Comparison of ENCODE assay signal across 14 cellular contexts in genomic region chr3:171776839-171777607, GRCh38. TPM values are rescaled to one million over a fixed set of nuclear protein-coding genes. Genes with fewer than 3 reads are reported as not detected.
DNase-seq lines count a peak whose midpoint lies in the region; ATAC-seq and TF ChIP-seq lines count a peak whose summit lies in the region.
"Had no signal": no experiment of that assay in that cellular context is flagged by ENCODE, and none has a peak within 500 bp of the region (broad histone marks: within the 10 kb centered on the region; RNA-seq: fewer than 3 reads in every experiment).

No MANE protein-coding gene starts in this region.

- no peaks in the 10 kb centered on the region for H3K36me3 ChIP-seq in naive thymus-derived CD4-positive, alpha-beta T cell (ENCODE audit: control insufficient read depth in 2 of 3, insufficient read depth in 3 of 3, low read length in 3 of 3)
- H3K36me3 ChIP-seq in colonic mucosa, result no peaks in the 10 kb centered on the region
- H3K36me3 ChIP-seq: vagina had no signal

- no peak overlapping the region for H3K4me3 ChIP-seq in naive thymus-derived CD4-positive, alpha-beta T cell (ENCODE audit: low read length)
- H3K4me3 ChIP-seq in colonic mucosa, result no peak overlapping the region
- H3K4me3 ChIP-seq: smooth muscle cell, vagina had no signal

- DNase-seq in ELF-1 (ENCODE audit: low read depth, low spot score) (peak; percentile 42), NOMO-1 treated with DMSO at 0.1 percent for 48 hours (lab: John Stamatoyannopoulos, UW; ENCODE audit: unreplicated experiment) (peak; percentile 94), A172 (ENCODE audit: low spot score) (no peak), NCI-H345 (lab: John Stamatoyannopoulos, UW) (no peak), colonic mucosa (no peak)
- no peak for DNase-seq in naive thymus-derived CD4-positive, alpha-beta T cell
- DNase-seq in activated T-helper 2 cell treated with anti-CD3 and anti-CD28 coated beads, Interferon-gamma antibody, Interleukin-2, Interleukin-4, amounts not matched to agents 10 μg/mL and 5 μg/mL and 100 μg/mL, durations not matched to agents 14 hours and 24 hours and 36 hours (ENCODE audit: low spot score), result no peak
- DNase-seq: activated CD8-positive, alpha-beta memory T cell treated with anti-CD3 and anti-CD28 coated beads, Interleukin-2, amount 10 ng/mL, durations not matched to agents 7 days and 5 days; DND-41 had no signal

- H3K27ac Mint-ChIP-seq in dendritic cell treated with granulocyte-macrophage colony-stimulating factor and Interleukin-4, amounts not matched to agents 40 ng/mL and 50 ng/mL, for 4 days, result peak overlapping the region; percentile 75
- no peak overlapping the region for H3K27ac Mint-ChIP-seq in naive thymus-derived CD4-positive, alpha-beta T cell
- no peak overlapping the region for H3K27ac Mint-ChIP-seq in activated T-helper 2 cell treated with anti-CD3 and anti-CD28 coated beads, Interferon-gamma antibody, Interleukin-2, Interleukin-4, amounts not matched to agents 10 μg/mL and 5 μg/mL and 100 μg/mL, durations not matched to agents 14 hours and 24 hours and 36 hours
- H3K27ac Mint-ChIP-seq: activated CD8-positive, alpha-beta memory T cell treated with anti-CD3 and anti-CD28 coated beads, Interleukin-2, amount 10 ng/mL, durations not matched to agents 7 days and 5 days; activated naive CD8-positive, alpha-beta T cell had no signal

- H3K9me3 ChIP-seq in naive thymus-derived CD4-positive, alpha-beta T cell (ENCODE audit: control insufficient read depth in 2 of 3, low read length in 3 of 3), result no peaks in the 10 kb centered on the region
- H3K9me3 ChIP-seq in colonic mucosa, result no peaks in the 10 kb centered on the region
- H3K9me3 ChIP-seq: vagina had no signal

- H3K9ac ChIP-seq in colonic mucosa (ENCODE audit: low read depth in 2 of 2, low read length in 2 of 2), result no peak overlapping the region
- H3K9ac ChIP-seq: KMS-11 had no signal

- intact Hi-C loops in dendritic cell treated with granulocyte-macrophage colony-stimulating factor and Interleukin-4, amounts not matched to agents 40 ng/mL and 50 ng/mL, for 4 days (cut with micrococcal nuclease), result no loop called here
- intact Hi-C loops in naive thymus-derived CD4-positive, alpha-beta T cell (cut with micrococcal nuclease), result loop anchor here in 1 of 2 donors (10.0 kb wide), 3 partner anchors 162 to 1362 kb away; partner anchors contain the start of gene CLDN11
- intact Hi-C loops in colonic mucosa (cut with DNase I), result no loop called here
- intact Hi-C loops in activated T-helper 2 cell treated with anti-CD3 and anti-CD28 coated beads, Interferon-gamma antibody, Interleukin-2, Interleukin-4, amounts not matched to agents 10 μg/mL and 5 μg/mL and 100 μg/mL, durations not matched to agents 14 hours and 24 hours and 36 hours (cut with micrococcal nuclease), result no loop called here

- CTCF ChIA-PET in naive thymus-derived CD4-positive, alpha-beta T cell (lab: Charles Lee), result no interaction called here

- no peak overlapping the region for H3K27ac ChIP-seq in naive thymus-derived CD4-positive, alpha-beta T cell (ENCODE audit: low read depth, low read length)
- no peak overlapping the region for H3K27ac ChIP-seq in colonic mucosa
- H3K27ac ChIP-seq: KMS-11, vagina had no signal

- no peak for TF ChIP-seq CTCF in colonic mucosa (IDR thresholded peaks at IDR 0.05)

- no peaks in the 10 kb centered on the region for H3K9me3 Mint-ChIP-seq in dendritic cell treated with granulocyte-macrophage colony-stimulating factor and Interleukin-4, amounts not matched to agents 40 ng/mL and 50 ng/mL, for 4 days
- H3K9me3 Mint-ChIP-seq in naive thymus-derived CD4-positive, alpha-beta T cell, result no peaks in the 10 kb centered on the region
- H3K9me3 Mint-ChIP-seq in activated T-helper 2 cell treated with anti-CD3 and anti-CD28 coated beads, Interferon-gamma antibody, Interleukin-2, Interleukin-4, amounts not matched to agents 10 μg/mL and 5 μg/mL and 100 μg/mL, durations not matched to agents 14 hours and 24 hours and 36 hours, result no peaks in the 10 kb centered on the region

- ATAC-seq in naive thymus-derived CD4-positive, alpha-beta T cell, result peak; percentile 64
- ATAC-seq: activated CD8-positive, alpha-beta memory T cell treated with anti-CD3 and anti-CD28 coated beads, Interleukin-2, amount 10 ng/mL, durations not matched to agents 7 days and 5 days had no signal

- H3K4me1 ChIP-seq in naive thymus-derived CD4-positive, alpha-beta T cell (ENCODE audit: control insufficient read depth in 2 of 2, insufficient read depth in 2 of 2, low read length in 2 of 2), result no peaks in the 10 kb centered on the region
- H3K4me1 ChIP-seq in colonic mucosa, result no peaks in the 10 kb centered on the region

- H3K27me3 Mint-ChIP-seq in dendritic cell treated with granulocyte-macrophage colony-stimulating factor and Interleukin-4, amounts not matched to agents 40 ng/mL and 50 ng/mL, for 4 days, result no peaks in the 10 kb centered on the region
- H3K27me3 Mint-ChIP-seq in naive thymus-derived CD4-positive, alpha-beta T cell, result peaks cover 0 to 20% (median 6%) of the 10 kb centered on the region in 5 donors
- H3K27me3 Mint-ChIP-seq in activated T-helper 2 cell treated with anti-CD3 and anti-CD28 coated beads, Interferon-gamma antibody, Interleukin-2, Interleukin-4, amounts not matched to agents 10 μg/mL and 5 μg/mL and 100 μg/mL, durations not matched to agents 14 hours and 24 hours and 36 hours (ENCODE audit: low read depth), result peaks cover 16% of the 10 kb centered on the region

- H3K4me3 Mint-ChIP-seq in dendritic cell treated with granulocyte-macrophage colony-stimulating factor and Interleukin-4, amounts not matched to agents 40 ng/mL and 50 ng/mL, for 4 days, result peak overlapping the region; percentile 14
- H3K4me3 Mint-ChIP-seq in naive thymus-derived CD4-positive, alpha-beta T cell, result no peak overlapping the region
- H3K4me3 Mint-ChIP-seq in activated T-helper 2 cell treated with anti-CD3 and anti-CD28 coated beads, Interferon-gamma antibody, Interleukin-2, Interleukin-4, amounts not matched to agents 10 μg/mL and 5 μg/mL and 100 μg/mL, durations not matched to agents 14 hours and 24 hours and 36 hours (ENCODE audit: low read depth), result no peak overlapping the region
- H3K4me3 Mint-ChIP-seq: activated CD8-positive, alpha-beta memory T cell treated with anti-CD3 and anti-CD28 coated beads, Interleukin-2, amount 10 ng/mL, durations not matched to agents 7 days and 5 days; activated naive CD8-positive, alpha-beta T cell had no signal

- no peaks in the 10 kb centered on the region for H3K36me3 Mint-ChIP-seq in dendritic cell treated with granulocyte-macrophage colony-stimulating factor and Interleukin-4, amounts not matched to agents 40 ng/mL and 50 ng/mL, for 4 days (ENCODE audit: low read depth)
- no peaks in the 10 kb centered on the region for H3K36me3 Mint-ChIP-seq in naive thymus-derived CD4-positive, alpha-beta T cell
- H3K36me3 Mint-ChIP-seq in activated T-helper 2 cell treated with anti-CD3 and anti-CD28 coated beads, Interferon-gamma antibody, Interleukin-2, Interleukin-4, amounts not matched to agents 10 μg/mL and 5 μg/mL and 100 μg/mL, durations not matched to agents 14 hours and 24 hours and 36 hours (ENCODE audit: low read depth), result no peaks in the 10 kb centered on the region
- H3K36me3 Mint-ChIP-seq: activated CD8-positive, alpha-beta memory T cell treated with anti-CD3 and anti-CD28 coated beads, Interleukin-2, amount 10 ng/mL, durations not matched to agents 7 days and 5 days; activated naive CD8-positive, alpha-beta T cell had no signal

- no peaks in the 10 kb centered on the region for H3K27me3 ChIP-seq in naive thymus-derived CD4-positive, alpha-beta T cell (ENCODE audit: control insufficient read depth in 2 of 2, insufficient read depth in 2 of 2, low read length in 2 of 2)
- no peaks in the 10 kb centered on the region for H3K27me3 ChIP-seq in colonic mucosa
- H3K27me3 ChIP-seq: vagina had no signal

- peaks cover 20% of the 10 kb centered on the region for H3K4me1 Mint-ChIP-seq in dendritic cell treated with granulocyte-macrophage colony-stimulating factor and Interleukin-4, amounts not matched to agents 40 ng/mL and 50 ng/mL, for 4 days (ENCODE audit: low read depth)
- peaks cover 0 to 4% (median 0%) of the 10 kb centered on the region in 7 donors for H3K4me1 Mint-ChIP-seq in naive thymus-derived CD4-positive, alpha-beta T cell
- H3K4me1 Mint-ChIP-seq in activated T-helper 2 cell treated with anti-CD3 and anti-CD28 coated beads, Interferon-gamma antibody, Interleukin-2, Interleukin-4, amounts not matched to agents 10 μg/mL and 5 μg/mL and 100 μg/mL, durations not matched to agents 14 hours and 24 hours and 36 hours (ENCODE audit: low read depth), result no peaks in the 10 kb centered on the region
- H3K4me1 Mint-ChIP-seq: activated CD8-positive, alpha-beta memory T cell treated with anti-CD3 and anti-CD28 coated beads, Interleukin-2, amount 10 ng/mL, durations not matched to agents 7 days and 5 days had no signal

- POLR2A ChIA-PET in naive thymus-derived CD4-positive, alpha-beta T cell (lab: Charles Lee), result no interaction called here

RNA-seq across cellular contexts. Expression of gene PLD1, which starts 33.3 kb away (rescaled TPM):
- 10 to 100 TPM in 1 of 5 experiments, 1 to 10 TPM in 2, under 1 TPM in 2; 0.36 to 12.9 (median 1.4) TPM for total RNA-seq in naive thymus-derived CD4-positive, alpha-beta T cell
- not detected for polyA plus RNA-seq in naive thymus-derived CD4-positive, alpha-beta T cell
- total RNA-seq in A172 (2014; rRNA removed; shearing (Covaris generic)), result 11.0 and 15.9 TPM in 2 replicates
- total RNA-seq in colonic mucosa, result 10 to 100 TPM; 49.6 to 81.3 TPM
- total RNA-seq in activated T-helper 2 cell treated with anti-CD3 and anti-CD28 coated beads, Interferon-gamma antibody, Interleukin-2, Interleukin-4, amounts not matched to agents 10 μg/mL and 5 μg/mL and 100 μg/mL, durations not matched to agents 14 hours and 24 hours and 36 hours, result 1.0 and 1.1 TPM in 2 replicates

Comparison
In these comparisons a context has a peak if more than half of its experiments do, and no peak if none do; other contexts are left out.
1. DNase-seq: peak in ELF-1 (single experiment) and NOMO-1 treated with DMSO at 0.1 percent for 48 hours (single experiment); none in naive thymus-derived CD4-positive, alpha-beta T cell (0 of 9), A172 (single experiment), NCI-H345 (single experiment), colonic mucosa (single experiment) and activated T-helper 2 cell treated with anti-CD3 and anti-CD28 coated beads, Interferon-gamma antibody, Interleukin-2, Interleukin-4, amounts not matched to agents 10 μg/mL and 5 μg/mL and 100 μg/mL, durations not matched to agents 14 hours and 24 hours and 36 hours (single experiment).